In genomic region chr3:113746069-113746954, GRCh38 we compare ENCODE assay signal across 8 cellular contexts. TPM values are rescaled to one million over a fixed set of nuclear protein-coding genes. Genes with fewer than 3 reads are reported as not detected.
DNase-seq lines count a peak whose midpoint lies in the region; ATAC-seq, FAIRE-seq and TF ChIP-seq lines count a peak whose summit lies in the region.

NAA50 (minus strand) TSS chr3:113746249; CDS start chr3:113745949, 300 bp downstream.

- no peaks in the 10 kb centered on the region for H3K27me3 ChIP-seq in A673 (replicated peaks; ENCODE audit: insufficient read depth, low read depth, low read length, poor library complexity)
- no peaks in the 10 kb centered on the region for H3K27me3 ChIP-seq in small intestine (ENCODE audit: control insufficient read depth in 2 of 2, insufficient read depth in 2 of 2, low read length in 2 of 2)

- H3K9me3 ChIP-seq in A673 (ENCODE audit: low read depth, low read length, poor library complexity, severe bottlenecking) = no peaks in the 10 kb centered on the region
- H3K9me3 ChIP-seq in small intestine (ENCODE audit: control insufficient read depth, low read depth) = no peaks in the 10 kb centered on the region

- H3K4me1 ChIP-seq in A673 (ENCODE audit: insufficient read depth, low read length, poor library complexity, severe bottlenecking) (peaks cover 33% of the 10 kb centered on the region), small intestine (ENCODE audit: control insufficient read depth in 2 of 2, insufficient read depth in 1 of 2, low read depth in 1 of 2, low read length in 1 of 2) (peaks cover 0 to 7% of the 10 kb centered on the region in 2 donors)

- peak; percentile 55 for FAIRE-seq in small intestine (lab: Jason Lieb, UNC)

- peak within 1 kb of the TSS; percentile 84 for H3K4me3 ChIP-seq in A673 (ENCODE audit: low read depth, low read length, poor library complexity, severe bottlenecking)
- peak within 1 kb of the TSS; percentile 80 to 97 for H3K4me3 ChIP-seq in cardiac fibroblast (replicated peaks in 1 of 2; ENCODE audit: low read depth in 2 of 2, low read length in 2 of 2)
- H3K4me3 ChIP-seq in small intestine (ENCODE audit: low read depth in 1 of 2, low read length in 2 of 2) = peak within 1 kb of the TSS; percentile 75 to 89

- H3K36me3 ChIP-seq in A673 (ENCODE audit: insufficient read depth, low read length, poor library complexity, severe bottlenecking) (no peaks in the 10 kb centered on the region), small intestine (ENCODE audit: control insufficient read depth in 2 of 2, insufficient read depth in 2 of 2, low read length in 2 of 2) (no peaks in the 10 kb centered on the region)

- ATAC-seq in GM18870 (IDR thresholded peaks at IDR 0.05; ENCODE audit: unreplicated experiment) (peak; percentile 35), HG03159 (IDR thresholded peaks at IDR 0.05; ENCODE audit: unreplicated experiment) (peak; percentile 47), WTC11 (peak; percentile 70)

- POLR2A ChIA-PET in A673 (lab: Charles Lee; ENCODE audit: low non-redundant PET) = interaction anchor here (0.5 kb wide), 1 partner anchor 77 kb away, joined by 3 read pairs; no protein-coding TSS in a partner anchor
- POLR2A ChIA-PET in WTC11 (lab: Charles Lee) = interaction anchor here (0.5 to 1.8 kb wide), 6 partner anchors 10 to 159 kb away, joined by 3 to 7 read pairs (median 4); partner anchors contain the start of gene USF3

- H3K27me3 Mint-ChIP-seq in WTC11 (ENCODE audit: low read depth) = no peaks in the 10 kb centered on the region

- peak within 1 kb of the TSS; percentile 100 for H3K27ac Mint-ChIP-seq in WTC11

- CTCF ChIA-PET in A673 (lab: Charles Lee) (interaction anchor here (0.8 to 1.3 kb wide), 3 partner anchors 10 to 169 kb away, joined by 3 to 4 read pairs (median 3); no protein-coding TSS in a partner anchor), WTC11 (lab: Charles Lee) (interaction anchor here (0.8 to 2.0 kb wide), 16 partner anchors 9 to 305 kb away, joined by 3 to 32 read pairs (median 5); partner anchors contain the start of genes CFAP44, GRAMD1C and USF3)

- H3K27ac ChIP-seq in A673 (ENCODE audit: low read depth, low read length, poor library complexity, severe bottlenecking) = peak within 1 kb of the TSS; percentile 99
- H3K27ac ChIP-seq in small intestine (ENCODE audit: low read depth in 1 of 2, low read length in 1 of 2) = peak within 1 kb of the TSS; percentile 90 to 99

- WGBS in small intestine, 3 donors = 0 to 1% (median 0%) methylated on average over 41 to 59 of the region's 59 CpGs

- peak within 1 kb of the TSS; percentile 98 for H3K4me3 Mint-ChIP-seq in WTC11

- BruUV-seq in A673 (replicated peaks; lab: Mats Ljungman, UMichigan) = no TSS peak

- DNase-seq in A673 (ENCODE audit: low spot score) = peak; percentile 98
- DNase-seq in NCI-H226 = peak; percentile 89
- DNase-seq in WTC11 (ENCODE audit: low spot score) = peak; percentile 93
- DNase-seq in cardiac fibroblast (ENCODE audit: low read depth in 2 of 2) = peak; percentile 97 to 98
- peak; percentile 92 for DNase-seq in iPS-NIHi11 (ENCODE audit: low spot score)
- peak; percentile 95 for DNase-seq in small intestine

- intact Hi-C loops in A673 (cut with micrococcal nuclease; ENCODE audit: unreplicated experiment) = loop anchor here (5.0 to 10.0 kb wide), 2 partner anchors 36 to 308 kb away; partner anchors contain the start of genes CCDC191 and QTRT2

- no peaks in the 10 kb centered on the region for H3K9me3 Mint-ChIP-seq in WTC11

- peaks cover 49% of the 10 kb centered on the region for H3K4me1 Mint-ChIP-seq in WTC11

- TF ChIP-seq CTCF in A673 (conservative IDR thresholded peaks at IDR 0.05; ENCODE audit: low read depth, low read length) (no peak), WTC11 (IDR thresholded peaks at IDR 0.05) (no peak), cardiac fibroblast (IDR thresholded peaks at IDR 0.05; ENCODE audit: low read depth, low read length) (no peak)

- no peaks in the 10 kb centered on the region for H3K36me3 Mint-ChIP-seq in WTC11

TF ChIP-seq in WTC11, 78 proteins besides CTCF, POLR2A, EP300 and RAD21 (continues in another document):
- TF ChIP-seq ZNF138 (CRISPR knock-in tag; conservative IDR thresholded peaks at IDR 0.05) = no peak
- peak; percentile 50; the same call in 1 of the 2 replicates for TF ChIP-seq IRF1 (CRISPR knock-in tag; IDR thresholded peaks at IDR 0.05)
- peak; percentile 90 for TF ChIP-seq NR2C2 (CRISPR knock-in tag; IDR thresholded peaks at IDR 0.05)
- no peak for TF ChIP-seq NFYB (CRISPR knock-in tag; conservative IDR thresholded peaks at IDR 0.05; ENCODE audit: low read depth)
- peak; percentile 88 for TF ChIP-seq USF1 (CRISPR knock-in tag; IDR thresholded peaks at IDR 0.05)
- TF ChIP-seq NR1H2 (CRISPR knock-in tag; IDR thresholded peaks at IDR 0.05) = no peak
- no peak for TF ChIP-seq MYBL2 (CRISPR knock-in tag; IDR thresholded peaks at IDR 0.05)
- peak; percentile 84; the same call in 1 of the 2 replicates for TF ChIP-seq PREB (CRISPR knock-in tag; IDR thresholded peaks at IDR 0.05; ENCODE audit: borderline replicate concordance)
- TF ChIP-seq RORB (CRISPR knock-in tag; IDR thresholded peaks at IDR 0.05) = no peak
- TF ChIP-seq ESRRA (CRISPR knock-in tag; IDR thresholded peaks at IDR 0.05; ENCODE audit: borderline replicate concordance) = peak; percentile 61; the same call in 1 of the 2 replicates
- no peak for TF ChIP-seq CDX4 (CRISPR knock-in tag; IDR thresholded peaks at IDR 0.05; ENCODE audit: borderline replicate concordance)
- TF ChIP-seq NR3C1 (CRISPR knock-in tag; conservative IDR thresholded peaks at IDR 0.05; ENCODE audit: low read depth) = 0 out of 2 replicates have a peak, but pooled peaks have one; percentile 64
- TF ChIP-seq ZNF416 (CRISPR knock-in tag; IDR thresholded peaks at IDR 0.05) = no peak
- no peak for TF ChIP-seq ZNF263 (CRISPR knock-in tag; IDR thresholded peaks at IDR 0.05; ENCODE audit: low read depth)
- no peak for TF ChIP-seq ZNF532 (CRISPR knock-in tag; IDR thresholded peaks at IDR 0.05; ENCODE audit: borderline replicate concordance)
- no peak for TF ChIP-seq IRF2 (CRISPR knock-in tag; IDR thresholded peaks at IDR 0.05; ENCODE audit: borderline replicate concordance, low read depth)

RNA-seq across cellular contexts. Expression of gene NAA50, which starts in this region (rescaled TPM):
- total RNA-seq in A673 (2021) (229 and 268 TPM in 2 replicates), WTC11 (2021) (170 to 193 TPM (median 175 TPM) in 3 replicates)
- 10 to 100 TPM; 17.0 to 56.7 (median 25.3) TPM for polyA plus RNA-seq in small intestine

Comparison
In these comparisons a context has a peak if more than half of its experiments do, and no peak if none do; other contexts are left out.
1. Peak in every context shown above with its lines: DNase-seq, ATAC-seq, H3K4me3 ChIP-seq and H3K27ac ChIP-seq.